In genomic region chr1:147541672-147542548, GRCh38 we compare ENCODE assay signal across 8 cellular contexts.
DNase-seq lines count a peak whose midpoint lies in the region; ATAC-seq and TF ChIP-seq lines count a peak whose summit lies in the region.

No MANE protein-coding gene starts in this region.

- no peak for TF ChIP-seq CTCF in foreskin fibroblast (IDR thresholded peaks at IDR 0.05; ENCODE audit: low read depth, low read length)

- H3K36me3 ChIP-seq in neuron (ENCODE audit: insufficient read depth, low read length): peaks cover 2% of the 10 kb centered on the region

- no peak for ATAC-seq in HG02642 (IDR thresholded peaks at IDR 0.05; ENCODE audit: poor library complexity, unreplicated experiment)
- no peak for ATAC-seq in HG02763 (IDR thresholded peaks at IDR 0.05; ENCODE audit: unreplicated experiment)
- no peak for ATAC-seq in HG03378 (IDR thresholded peaks at IDR 0.05; ENCODE audit: unreplicated experiment)

- peaks cover 38% of the 10 kb centered on the region for H3K4me1 ChIP-seq in neuron (ENCODE audit: insufficient read depth, low read length)

- peak overlapping the region; percentile 70 to 81 for H3K4me3 ChIP-seq in foreskin fibroblast (ENCODE audit: low read depth in 1 of 2, low read length in 2 of 2)
- peak overlapping the region; percentile 73 for H3K4me3 ChIP-seq in neuron (ENCODE audit: low read length)

- peak overlapping the region; percentile 39 for H2AFZ ChIP-seq in neuron (ENCODE audit: low read depth, low read length)

- H3K9me3 ChIP-seq in neuron (ENCODE audit: low read length): no peaks in the 10 kb centered on the region

- H3K27me3 ChIP-seq in neuron (ENCODE audit: insufficient read depth, low read length): no peaks in the 10 kb centered on the region

- DNase-seq in AG08396 (ENCODE audit: low spot score) (peak; percentile 24), HCEC 1CT (peak; percentile 24), foreskin fibroblast (peak; percentile 15 to 63)
- DNase-seq in activated CD8-positive, alpha-beta memory T cell treated with anti-CD3 and anti-CD28 coated beads, Interleukin-2, amount 50 U/mL, for 48 hours: peak; percentile 67
